8 cellular contexts compared by ENCODE assay signal in the genomic region with DNA sequence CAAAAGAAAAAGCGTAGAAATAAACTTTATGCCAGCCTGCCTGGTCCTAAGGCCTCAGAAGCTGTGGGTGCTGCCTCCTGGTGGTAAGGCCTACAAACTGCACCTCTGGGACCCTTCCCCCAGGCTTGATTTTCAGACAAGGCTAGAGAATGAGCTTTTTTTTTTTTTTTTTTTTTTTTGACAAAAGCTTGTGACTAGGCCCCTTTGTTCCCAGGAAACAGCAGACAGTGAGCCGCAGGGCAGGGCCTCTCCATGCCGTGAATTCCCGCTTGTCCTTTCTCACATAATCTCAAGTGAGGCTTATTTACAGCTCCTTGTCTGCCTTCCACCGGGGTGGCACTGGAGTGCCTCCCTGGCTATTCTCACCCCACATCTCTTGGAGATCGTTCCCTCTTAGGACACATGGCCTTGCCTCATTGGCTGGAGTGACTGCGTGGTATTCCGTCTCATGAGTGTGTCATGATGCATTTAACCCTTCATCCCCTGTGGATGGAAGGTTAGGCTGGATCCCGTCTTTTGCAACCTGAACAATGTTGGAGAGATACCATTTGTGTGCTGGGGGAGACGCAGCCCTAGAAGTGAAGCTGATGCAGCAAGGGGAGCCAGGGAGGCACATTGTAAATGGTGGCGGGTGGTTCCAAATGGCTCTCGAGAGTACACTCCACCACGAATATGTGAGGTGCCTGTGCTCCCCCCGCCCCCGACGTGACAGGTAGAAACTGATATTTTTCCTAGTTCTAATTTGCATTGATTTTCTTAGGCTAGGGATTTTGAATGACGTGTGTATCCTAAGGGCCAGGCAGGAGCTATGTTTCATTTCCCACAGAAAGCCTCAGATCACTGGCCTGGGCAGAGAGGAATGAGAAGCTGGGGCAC. TPM values are rescaled to one million over a fixed set of nuclear protein-coding genes. Genes with fewer than 3 reads are reported as not detected.
DNase-seq lines count a peak whose midpoint lies in the region; ATAC-seq and TF ChIP-seq lines count a peak whose summit lies in the region.

No MANE protein-coding gene starts in this region.

- no peak overlapping the region for H3K27ac Mint-ChIP-seq in T-helper 2 cell treated with Interferon-gamma antibody and Interleukin-4, amounts not matched to agents 5 μg/mL and 100 μg/mL, for 36 hours

- in situ Hi-C loops in astrocyte of the spinal cord (cut with HindIII; ENCODE audit: low sequenced_read_pairs): no loop called here
- in situ Hi-C loops in gastrocnemius medialis (cut with MboI; ENCODE audit: low sequenced_read_pairs in 4 of 4): loop anchor here in 1 of 4 donors (10.0 kb wide), 1 partner anchor 48 kb away; no protein-coding TSS in a partner anchor

- ATAC-seq in gastrocnemius medialis (peak; percentile 55 to 57), GM18520 (IDR thresholded peaks at IDR 0.05; ENCODE audit: unreplicated experiment) (no peak), HG03520 (IDR thresholded peaks at IDR 0.05; ENCODE audit: unreplicated experiment) (no peak)

- DNase-seq in M059J (ENCODE audit: low read depth) (peak; percentile 58), astrocyte of the spinal cord (ENCODE audit: low read depth, low spot score) (peak; percentile 83), hepatocyte (ENCODE audit: low spot score) (peak; percentile 85), gastrocnemius medialis (peak in 1 of 2 donors; percentile 45)
- peak; percentile 35 for DNase-seq in T-helper 2 cell treated with Interferon-gamma antibody and Interleukin-4, amounts not matched to agents 5 μg/mL and 100 μg/mL, for 36 hours (ENCODE audit: low spot score)

- no peak overlapping the region for H2AFZ ChIP-seq in hepatocyte

- H3K9me3 ChIP-seq in hepatocyte (ENCODE audit: low read depth) (no peaks in the 10 kb centered on the region), gastrocnemius medialis (no peaks in the 10 kb centered on the region)

- no peak overlapping the region for H3K4me3 Mint-ChIP-seq in T-helper 2 cell treated with Interferon-gamma antibody and Interleukin-4, amounts not matched to agents 5 μg/mL and 100 μg/mL, for 36 hours

- H3K36me3 ChIP-seq in hepatocyte (replicated peaks; ENCODE audit: insufficient read depth, low read depth) (no peaks in the 10 kb centered on the region), gastrocnemius medialis (no peaks in the 10 kb centered on the region)

- no peaks in the 10 kb centered on the region for H3K27me3 Mint-ChIP-seq in T-helper 2 cell treated with Interferon-gamma antibody and Interleukin-4, amounts not matched to agents 5 μg/mL and 100 μg/mL, for 36 hours (ENCODE audit: low read depth)

- no peaks in the 10 kb centered on the region for H3K9me3 Mint-ChIP-seq in T-helper 2 cell treated with Interferon-gamma antibody and Interleukin-4, amounts not matched to agents 5 μg/mL and 100 μg/mL, for 36 hours

- H3K4me3 ChIP-seq in astrocyte of the spinal cord (ENCODE audit: low read depth, low read length) (no peak overlapping the region), hepatocyte (no peak overlapping the region), gastrocnemius medialis (peak overlapping the region in 2 of 4 donors; percentile 21 to 34)

- WGBS in hepatocyte (ENCODE audit: low lambda C conversion rate, missing lambda C conversion rate): 56% methylated on average over 17 of the region's 17 CpGs

- no peaks in the 10 kb centered on the region for H3K27me3 ChIP-seq in hepatocyte
- no peaks in the 10 kb centered on the region for H3K27me3 ChIP-seq in gastrocnemius medialis

- no peaks in the 10 kb centered on the region for H4K20me1 ChIP-seq in hepatocyte (ENCODE audit: insufficient read depth, poor library complexity, severe bottlenecking)

- H3K36me3 Mint-ChIP-seq in T-helper 2 cell treated with Interferon-gamma antibody and Interleukin-4, amounts not matched to agents 5 μg/mL and 100 μg/mL, for 36 hours (ENCODE audit: low read depth): no peaks in the 10 kb centered on the region

- no peaks in the 10 kb centered on the region for H3K4me1 ChIP-seq in hepatocyte (ENCODE audit: insufficient read depth)
- peaks cover 8 to 21% of the 10 kb centered on the region in 2 donors for H3K4me1 ChIP-seq in gastrocnemius medialis

- intact Hi-C loops in gastrocnemius medialis (cut with DNase I; ENCODE audit: low total_unique reads): loop anchor here (1.0 to 5.0 kb wide), 2 partner anchors 49 to 86 kb away; no protein-coding TSS in a partner anchor

- no peak for TF ChIP-seq POLR2A in gastrocnemius medialis (IDR thresholded peaks at IDR 0.05)

- peak overlapping the region; percentile 57 for H3K4me2 ChIP-seq in hepatocyte

- H3K79me2 ChIP-seq in hepatocyte: no peaks in the 10 kb centered on the region

- no peaks in the 10 kb centered on the region for H3K9me2 ChIP-seq in hepatocyte (replicated peaks; ENCODE audit: insufficient read depth)

- peak overlapping the region; percentile 78 for H3K27ac ChIP-seq in hepatocyte
- H3K27ac ChIP-seq in gastrocnemius medialis: no peak overlapping the region

- peaks cover 7% of the 10 kb centered on the region for H3K4me1 Mint-ChIP-seq in T-helper 2 cell treated with Interferon-gamma antibody and Interleukin-4, amounts not matched to agents 5 μg/mL and 100 μg/mL, for 36 hours (ENCODE audit: low read depth)

- TF ChIP-seq CTCF in GM12801 (IDR thresholded peaks at IDR 0.05; ENCODE audit: extremely low read depth, insufficient read length) (peak; percentile 81), astrocyte of the spinal cord (IDR thresholded peaks at IDR 0.05; ENCODE audit: low read depth, low read length) (peak; percentile 98), hepatocyte (IDR thresholded peaks at IDR 0.05; ENCODE audit: poor library complexity) (peak; percentile 95), gastrocnemius medialis (IDR thresholded peaks at IDR 0.05 in 4 of 5, conservative IDR thresholded peaks at IDR 0.05 in 1 of 5) (peak; percentile 81 to 88 (median 88))

RNA-seq across cellular contexts. Expression of a gene that starts 49.6 kb away (rescaled TPM):
- total RNA-seq in M059J (2014; rRNA removed; shearing (Covaris generic)): 144 and 170 TPM in 2 replicates
- total RNA-seq in hepatocyte (142 and 157 TPM in 2 replicates), gastrocnemius medialis (100 to 1,000 TPM; 120 to 258 (median 143) TPM)
- polyA plus RNA-seq in hepatocyte: 84.0 and 84.9 TPM in 2 replicates

Comparison
In these comparisons a context has a peak if more than half of its experiments do, and no peak if none do; other contexts are left out.
1. ATAC-seq: peak in gastrocnemius medialis (2 of 2); none in GM18520 (single experiment) and HG03520 (single experiment).
2. Peak in every context shown above with its lines, with median percentiles within 50 percentile points of each other: CTCF ChIP-seq.